ENCODE assay signal across 8 cellular contexts in genomic region chr4:112327950-112328349, GRCh38. TPM values are rescaled to one million over a fixed set of nuclear protein-coding genes. Genes with fewer than 3 reads are reported as not detected.
DNase-seq lines count a peak whose midpoint lies in the region; ATAC-seq and TF ChIP-seq lines count a peak whose summit lies in the region.

No MANE protein-coding gene starts in this region.

- H3K4me3 Mint-ChIP-seq in CD4-positive, alpha-beta T cell, result no peak overlapping the region

- H3K9me3 Mint-ChIP-seq in CD4-positive, alpha-beta T cell, result no peaks in the 10 kb centered on the region

- H3K36me3 ChIP-seq in WERI-Rb-1, result no peaks in the 10 kb centered on the region

- H3K27ac ChIP-seq in CD4-positive, alpha-beta T cell (ENCODE audit: low read depth, low read length), result no peak overlapping the region
- no peak overlapping the region for H3K27ac ChIP-seq in WERI-Rb-1

- no peaks in the 10 kb centered on the region for H3K27me3 ChIP-seq in CD4-positive, alpha-beta T cell (ENCODE audit: control insufficient read depth, insufficient read depth, low read length)
- H3K27me3 ChIP-seq in WERI-Rb-1 (ENCODE audit: insufficient read depth, low read depth, severe bottlenecking), result peaks cover 32% of the 10 kb centered on the region

- CTCF ChIA-PET in CD4-positive, alpha-beta T cell (lab: Charles Lee), result interaction anchor here (1.0 to 1.1 kb wide), 2 partner anchors 175 to 194 kb away, joined by 3 read pairs; no protein-coding TSS in a partner anchor

- H3K36me3 Mint-ChIP-seq in CD4-positive, alpha-beta T cell (ENCODE audit: low read depth), result peaks cover 39% of the 10 kb centered on the region

- no peak for TF ChIP-seq POLR2A in NB4 (IDR thresholded peaks at IDR 0.05; ENCODE audit: extremely low read depth, insufficient read length)

- ATAC-seq in CD4-positive, alpha-beta T cell (ENCODE audit: poor library complexity), result peak; percentile 60
- ATAC-seq in GM18499 (IDR thresholded peaks at IDR 0.05; ENCODE audit: insufficient read depth, unreplicated experiment), result peak; percentile 80
- peak; percentile 82 for ATAC-seq in HG02759 (IDR thresholded peaks at IDR 0.05; ENCODE audit: unreplicated experiment)
- ATAC-seq in left ventricle myocardium superior, result peak; percentile 31
- ATAC-seq in stimulated activated naive CD8-positive, alpha-beta T cell treated with anti-CD3 and anti-CD28 coated beads, Interleukin-15, Interleukin-2, amounts not matched to agents 100 U/mL and 50 U/mL, for 24 hours, result peak; percentile 63

- peaks cover 5% of the 10 kb centered on the region for H3K4me1 Mint-ChIP-seq in CD4-positive, alpha-beta T cell (ENCODE audit: low read depth)

- no peak for DNase-seq in CD4-positive, alpha-beta T cell
- DNase-seq in NB4 (ENCODE audit: low read depth) (peak; percentile 62), WERI-Rb-1 (no peak), left ventricle myocardium superior (no peak), OCI-M2 (lab: John Stamatoyannopoulos, UW; ENCODE audit: unreplicated experiment) (no peak)
- DNase-seq in stimulated activated naive CD8-positive, alpha-beta T cell treated with anti-CD3 and anti-CD28 coated beads, Interleukin-15, Interleukin-2, amounts not matched to agents 100 U/mL and 50 U/mL, for 24 hours, result no peak

- intact Hi-C loops in CD4-positive, alpha-beta T cell (cut with DNase I, micrococcal nuclease), result loop anchor here (1.0 to 5.0 kb wide), 7 partner anchors 195 to 609 kb away; no protein-coding TSS in a partner anchor
- intact Hi-C loops in left ventricle myocardium superior (cut with micrococcal nuclease), result no loop called here

- POLR2A ChIA-PET in CD4-positive, alpha-beta T cell (lab: Charles Lee), result no interaction called here

- no peaks in the 10 kb centered on the region for H3K9me3 ChIP-seq in CD4-positive, alpha-beta T cell (ENCODE audit: control insufficient read depth, low read length)
- no peaks in the 10 kb centered on the region for H3K9me3 ChIP-seq in WERI-Rb-1 (ENCODE audit: severe bottlenecking)

- H3K27ac Mint-ChIP-seq in CD4-positive, alpha-beta T cell, result no peak overlapping the region

- no peaks in the 10 kb centered on the region for H3K27me3 Mint-ChIP-seq in CD4-positive, alpha-beta T cell

- H3K4me3 ChIP-seq in NB4 (ENCODE audit: low read depth, low read length) (no peak overlapping the region), WERI-Rb-1 (ENCODE audit: low read depth, low read length) (no peak overlapping the region)

- TF ChIP-seq CTCF in CD4-positive, alpha-beta T cell (IDR thresholded peaks at IDR 0.05), result peak; percentile 41
- TF ChIP-seq CTCF in NB4 (IDR thresholded peaks at IDR 0.05; ENCODE audit: low read depth, low read length) (peak; percentile 38), WERI-Rb-1 (IDR thresholded peaks at IDR 0.05; ENCODE audit: low read depth, low read length) (0 out of 2 replicates have a peak, but pooled peaks have one; percentile 0)

RNA-seq across cellular contexts. Expression of gene ALPK1, which starts 30.8 kb away (rescaled TPM):
- total RNA-seq in CD4-positive, alpha-beta T cell, result 1 to 10 TPM; 8.2 to 9.5 TPM
- 5.1 TPM for total RNA-seq in left ventricle myocardium superior

RNA-seq across cellular contexts. Expression of gene TIFA, which starts 42.2 kb away (rescaled TPM):
- total RNA-seq in CD4-positive, alpha-beta T cell, result 10 to 100 TPM; 14.5 to 18.4 TPM
- 32.2 TPM for total RNA-seq in left ventricle myocardium superior

Comparison
In these comparisons a context has a peak if more than half of its experiments do, and no peak if none do; other contexts are left out.
1. ATAC-seq: peak in every context shown above with its lines; median percentile 82 in HG02759; 80 in GM18499; 63 in stimulated activated naive CD8-positive, alpha-beta T cell treated with anti-CD3 and anti-CD28 coated beads, Interleukin-15, Interleukin-2, amounts not matched to agents 100 U/mL and 50 U/mL, for 24 hours; 60 in CD4-positive, alpha-beta T cell; 31 in left ventricle myocardium superior.